ENCODE assay signal across 8 cellular contexts in genomic region chr14:70640938-70641547, GRCh38. TPM values are rescaled to one million over a fixed set of nuclear protein-coding genes. Genes with fewer than 3 reads are reported as not detected.
DNase-seq lines count a peak whose midpoint lies in the region; ATAC-seq and TF ChIP-seq lines count a peak whose summit lies in the region.

No MANE protein-coding gene starts in this region.

- H3K4me1 ChIP-seq in GM23338 (ENCODE audit: insufficient read depth) (peaks cover 46% of the 10 kb centered on the region), lower lobe of right lung (peaks cover 23% of the 10 kb centered on the region)

- peak; percentile 23 for TF ChIP-seq CTCF in GM12873 (IDR thresholded peaks at IDR 0.05; ENCODE audit: insufficient read depth, low read depth, low read length, missing control alignments)
- TF ChIP-seq CTCF in GM23338 (conservative IDR thresholded peaks at IDR 0.05; ENCODE audit: low read depth in 2 of 2), result no peak
- no peak for TF ChIP-seq CTCF in LNCaP clone FGC (IDR thresholded peaks at IDR 0.05; ENCODE audit: control insufficient read depth, extremely low read depth, insufficient read depth)
- 0 out of 2 replicates have a peak, but pooled peaks have one; percentile 7 for TF ChIP-seq CTCF in WERI-Rb-1 (IDR thresholded peaks at IDR 0.05; ENCODE audit: low read depth, low read length)
- TF ChIP-seq CTCF in coronary artery (IDR thresholded peaks at IDR 0.05), result no peak
- TF ChIP-seq CTCF in lower lobe of right lung (IDR thresholded peaks at IDR 0.05), result no peak

- peaks cover 9% of the 10 kb centered on the region for H3K9me3 Mint-ChIP-seq in GM23338

- intact Hi-C loops in lower lobe of right lung (cut with DNase I), result no loop called here

- H3K4me3 ChIP-seq in GM23338 (peak overlapping the region; percentile 93), LNCaP clone FGC (ENCODE audit: low read depth, low read length) (peak overlapping the region; percentile 61), WERI-Rb-1 (ENCODE audit: low read depth, low read length) (peak overlapping the region; percentile 82), coronary artery (peak overlapping the region; percentile 79), lower lobe of right lung (peak overlapping the region; percentile 85)

- H3K27ac Mint-ChIP-seq in GM23338, result peak overlapping the region; percentile 79

- H3K36me3 ChIP-seq in GM23338 (ENCODE audit: insufficient read depth) (no peaks in the 10 kb centered on the region), WERI-Rb-1 (no peaks in the 10 kb centered on the region; the same call in 1 of the 2 replicates), lower lobe of right lung (no peaks in the 10 kb centered on the region)

- H2AFZ ChIP-seq in GM23338, result no peak overlapping the region

- peak; percentile 52 for DNase-seq in GM23338 (ENCODE audit: low spot score)
- no peak for DNase-seq in LNCaP clone FGC (ENCODE audit: low read depth)
- peak; percentile 70 for DNase-seq in WERI-Rb-1
- no peak for DNase-seq in coronary artery (ENCODE audit: low spot score)
- peak; percentile 65 for DNase-seq in lower lobe of right lung
- DNase-seq in stimulated activated naive CD8-positive, alpha-beta T cell treated with anti-CD3 and anti-CD28 coated beads, Interleukin-15, Interleukin-2, amounts not matched to agents 100 U/mL and 50 U/mL, for 24 hours, result peak; percentile 54
- DNase-seq in ureter (ENCODE audit: low spot score), result no peak

- H3K27me3 ChIP-seq in GM23338 (ENCODE audit: insufficient read depth) (no peaks in the 10 kb centered on the region), WERI-Rb-1 (ENCODE audit: insufficient read depth, low read depth, severe bottlenecking) (no peaks in the 10 kb centered on the region), lower lobe of right lung (ENCODE audit: low read depth) (peaks cover 11% of the 10 kb centered on the region)

- ATAC-seq in GM23338 (peak; percentile 48), lower lobe of right lung (peak; percentile 76 to 80)
- peak; percentile 74 for ATAC-seq in stimulated activated naive CD8-positive, alpha-beta T cell treated with anti-CD3 and anti-CD28 coated beads, Interleukin-15, Interleukin-2, amounts not matched to agents 100 U/mL and 50 U/mL, for 24 hours

- H3K4me3 Mint-ChIP-seq in GM23338, result peak overlapping the region; percentile 91

- peaks cover 28% of the 10 kb centered on the region for H3K36me3 Mint-ChIP-seq in GM23338 (ENCODE audit: low read depth)

- H3K79me2 ChIP-seq in GM23338 (replicated peaks; ENCODE audit: insufficient read depth), result peaks cover 68% of the 10 kb centered on the region

- H4K20me1 ChIP-seq in GM23338 (replicated peaks; ENCODE audit: insufficient read depth), result 0 out of 2 replicates have a peak, but pooled peaks cover 7% of the 10 kb centered on the region

- peaks cover 41% of the 10 kb centered on the region for H3K4me1 Mint-ChIP-seq in GM23338

- H3K27me3 Mint-ChIP-seq in GM23338 (ENCODE audit: insufficient read depth, low read depth, poor library complexity), result peaks cover 12% of the 10 kb centered on the region

- no peaks in the 10 kb centered on the region; the same call in 1 of the 2 replicates for H3K9me2 ChIP-seq in GM23338 (ENCODE audit: insufficient read depth)

- H3K27ac ChIP-seq in GM23338 (ENCODE audit: low read depth), result 0 out of 2 replicates have a peak overlapping the region, but pooled peaks have one; percentile 4
- peak overlapping the region; percentile 81 for H3K27ac ChIP-seq in WERI-Rb-1
- no peak overlapping the region for H3K27ac ChIP-seq in coronary artery
- peak overlapping the region; percentile 11 for H3K27ac ChIP-seq in lower lobe of right lung

- peaks cover 5% of the 10 kb centered on the region for H3K9me3 ChIP-seq in WERI-Rb-1 (ENCODE audit: severe bottlenecking)
- no peaks in the 10 kb centered on the region for H3K9me3 ChIP-seq in lower lobe of right lung

- peak overlapping the region; percentile 82 for H3K4me2 ChIP-seq in GM23338

- peaks cover 11% of the 10 kb centered on the region for H3F3A ChIP-seq in GM23338 (replicated peaks; ENCODE audit: low read depth)

TF ChIP-seq in GM23338, 12 proteins besides CTCF, POLR2A, EP300 and RAD21:
- TF ChIP-seq POLR2AphosphoS5 (IDR thresholded peaks at IDR 0.05; ENCODE audit: low read depth) (peak; percentile 14; the same call in 1 of the 2 replicates), ZNF114 (CRISPR knock-in tag; IDR thresholded peaks at IDR 0.05) (no peak), JUNB (IDR thresholded peaks at IDR 0.05; ENCODE audit: unreplicated experiment) (no peak)
- TF ChIP-seq, protein P1, sequence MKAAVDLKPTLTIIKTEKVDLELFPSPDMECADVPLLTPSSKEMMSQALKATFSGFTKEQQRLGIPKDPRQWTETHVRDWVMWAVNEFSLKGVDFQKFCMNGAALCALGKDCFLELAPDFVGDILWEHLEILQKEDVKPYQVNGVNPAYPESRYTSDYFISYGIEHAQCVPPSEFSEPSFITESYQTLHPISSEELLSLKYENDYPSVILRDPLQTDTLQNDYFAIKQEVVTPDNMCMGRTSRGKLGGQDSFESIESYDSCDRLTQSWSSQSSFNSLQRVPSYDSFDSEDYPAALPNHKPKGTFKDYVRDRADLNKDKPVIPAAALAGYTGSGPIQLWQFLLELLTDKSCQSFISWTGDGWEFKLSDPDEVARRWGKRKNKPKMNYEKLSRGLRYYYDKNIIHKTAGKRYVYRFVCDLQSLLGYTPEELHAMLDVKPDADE (IDR thresholded peaks at IDR 0.05), result no peak
- TF ChIP-seq, protein P2, sequence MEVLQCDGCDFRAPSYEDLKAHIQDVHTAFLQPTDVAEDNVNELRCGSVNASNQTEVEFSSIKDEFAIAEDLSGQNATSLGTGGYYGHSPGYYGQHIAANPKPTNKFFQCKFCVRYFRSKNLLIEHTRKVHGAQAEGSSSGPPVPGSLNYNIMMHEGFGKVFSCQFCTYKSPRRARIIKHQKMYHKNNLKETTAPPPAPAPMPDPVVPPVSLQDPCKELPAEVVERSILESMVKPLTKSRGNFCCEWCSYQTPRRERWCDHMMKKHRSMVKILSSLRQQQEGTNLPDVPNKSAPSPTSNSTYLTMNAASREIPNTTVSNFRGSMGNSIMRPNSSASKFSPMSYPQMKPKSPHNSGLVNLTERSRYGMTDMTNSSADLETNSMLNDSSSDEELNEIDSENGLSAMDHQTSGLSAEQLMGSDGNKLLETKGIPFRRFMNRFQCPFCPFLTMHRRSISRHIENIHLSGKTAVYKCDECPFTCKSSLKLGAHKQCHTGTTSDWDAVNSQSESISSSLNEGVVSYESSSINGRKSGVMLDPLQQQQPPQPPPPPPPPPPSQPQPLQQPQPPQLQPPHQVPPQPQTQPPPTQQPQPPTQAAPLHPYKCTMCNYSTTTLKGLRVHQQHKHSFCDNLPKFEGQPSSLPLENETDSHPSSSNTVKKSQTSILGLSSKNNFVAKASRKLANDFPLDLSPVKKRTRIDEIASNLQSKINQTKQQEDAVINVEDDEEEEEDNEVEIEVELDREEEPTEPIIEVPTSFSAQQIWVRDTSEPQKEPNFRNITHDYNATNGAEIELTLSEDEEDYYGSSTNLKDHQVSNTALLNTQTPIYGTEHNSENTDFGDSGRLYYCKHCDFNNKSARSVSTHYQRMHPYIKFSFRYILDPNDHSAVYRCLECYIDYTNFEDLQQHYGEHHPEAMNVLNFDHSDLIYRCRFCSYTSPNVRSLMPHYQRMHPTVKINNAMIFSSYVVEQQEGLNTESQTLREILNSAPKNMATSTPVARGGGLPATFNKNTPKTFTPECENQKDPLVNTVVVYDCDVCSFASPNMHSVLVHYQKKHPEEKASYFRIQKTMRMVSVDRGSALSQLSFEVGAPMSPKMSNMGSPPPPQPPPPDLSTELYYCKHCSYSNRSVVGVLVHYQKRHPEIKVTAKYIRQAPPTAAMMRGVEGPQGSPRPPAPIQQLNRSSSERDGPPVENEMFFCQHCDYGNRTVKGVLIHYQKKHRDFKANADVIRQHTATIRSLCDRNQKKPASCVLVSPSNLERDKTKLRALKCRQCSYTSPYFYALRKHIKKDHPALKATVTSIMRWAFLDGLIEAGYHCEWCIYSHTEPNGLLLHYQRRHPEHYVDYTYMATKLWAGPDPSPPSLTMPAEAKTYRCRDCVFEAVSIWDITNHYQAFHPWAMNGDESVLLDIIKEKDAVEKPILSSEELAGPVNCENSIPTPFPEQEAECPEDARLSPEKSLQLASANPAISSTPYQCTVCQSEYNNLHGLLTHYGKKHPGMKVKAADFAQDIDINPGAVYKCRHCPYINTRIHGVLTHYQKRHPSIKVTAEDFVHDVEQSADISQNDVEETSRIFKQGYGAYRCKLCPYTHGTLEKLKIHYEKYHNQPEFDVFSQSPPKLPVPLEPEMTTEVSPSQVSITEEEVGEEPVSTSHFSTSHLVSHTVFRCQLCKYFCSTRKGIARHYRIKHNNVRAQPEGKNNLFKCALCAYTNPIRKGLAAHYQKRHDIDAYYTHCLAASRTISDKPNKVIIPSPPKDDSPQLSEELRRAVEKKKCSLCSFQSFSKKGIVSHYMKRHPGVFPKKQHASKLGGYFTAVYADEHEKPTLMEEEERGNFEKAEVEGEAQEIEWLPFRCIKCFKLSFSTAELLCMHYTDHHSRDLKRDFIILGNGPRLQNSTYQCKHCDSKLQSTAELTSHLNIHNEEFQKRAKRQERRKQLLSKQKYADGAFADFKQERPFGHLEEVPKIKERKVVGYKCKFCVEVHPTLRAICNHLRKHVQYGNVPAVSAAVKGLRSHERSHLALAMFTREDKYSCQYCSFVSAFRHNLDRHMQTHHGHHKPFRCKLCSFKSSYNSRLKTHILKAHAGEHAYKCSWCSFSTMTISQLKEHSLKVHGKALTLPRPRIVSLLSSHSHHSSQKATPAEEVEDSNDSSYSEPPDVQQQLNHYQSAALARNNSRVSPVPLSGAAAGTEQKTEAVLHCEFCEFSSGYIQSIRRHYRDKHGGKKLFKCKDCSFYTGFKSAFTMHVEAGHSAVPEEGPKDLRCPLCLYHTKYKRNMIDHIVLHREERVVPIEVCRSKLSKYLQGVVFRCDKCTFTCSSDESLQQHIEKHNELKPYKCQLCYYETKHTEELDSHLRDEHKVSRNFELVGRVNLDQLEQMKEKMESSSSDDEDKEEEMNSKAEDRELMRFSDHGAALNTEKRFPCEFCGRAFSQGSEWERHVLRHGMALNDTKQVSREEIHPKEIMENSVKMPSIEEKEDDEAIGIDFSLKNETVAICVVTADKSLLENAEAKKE (CRISPR knock-in tag; IDR thresholded peaks at IDR 0.05), result no peak

RNA-seq across cellular contexts. Expression of gene TTC9, which starts 0.7 kb away (rescaled TPM):
- 29.2 and 34.2 TPM in 2 replicates for total RNA-seq in GM23338 (2014; rRNA removed; shearing (Covaris generic))
- 9.9 and 10.3 TPM in 2 replicates for polyA plus RNA-seq in GM23338 (2016; fragmentation: Nextera tagmentation; extraction: Ambion mirVana)
- 5.5 TPM for total RNA-seq in lower lobe of right lung
- 7.0 TPM for total RNA-seq in ureter

RNA-seq across cellular contexts. Expression of gene MED6, which starts 40.6 kb away (rescaled TPM):
- 49.2 and 49.4 TPM in 2 replicates for total RNA-seq in GM23338 (2014; rRNA removed; shearing (Covaris generic))
- polyA plus RNA-seq in GM23338 (2016; fragmentation: Nextera tagmentation; extraction: Ambion mirVana), result 32.1 and 49.6 TPM in 2 replicates
- 28.8 TPM for total RNA-seq in lower lobe of right lung
- total RNA-seq in ureter, result 37.7 TPM

Comparison
In these comparisons a context has a peak if more than half of its experiments do, and no peak if none do; other contexts are left out.
1. CTCF ChIP-seq: peak in GM12873 (single experiment) and WERI-Rb-1 (single experiment); none in GM23338 (0 of 2), LNCaP clone FGC (single experiment), coronary artery (single experiment) and lower lobe of right lung (single experiment).
2. DNase-seq: peak in GM23338 (single experiment), WERI-Rb-1 (single experiment), lower lobe of right lung (single experiment) and stimulated activated naive CD8-positive, alpha-beta T cell treated with anti-CD3 and anti-CD28 coated beads, Interleukin-15, Interleukin-2, amounts not matched to agents 100 U/mL and 50 U/mL, for 24 hours (single experiment); none in LNCaP clone FGC (single experiment), coronary artery (single experiment) and ureter (single experiment).
3. H3K27ac ChIP-seq: peak in GM23338 (single experiment), WERI-Rb-1 (single experiment) and lower lobe of right lung (single experiment); none in coronary artery (0 of 2).
4. Peak in every context shown above with its lines, with median percentiles within 50 percentile points of each other: ATAC-seq and H3K4me3 ChIP-seq.